ENCODE assay signal across 8 cellular contexts in genomic region chr17:45428954-45429337, GRCh38. TPM values are rescaled to one million over a fixed set of nuclear protein-coding genes. Genes with fewer than 3 reads are reported as not detected.
A peak's percentile ranks its signal among the peaks of the same experiment; 100 is the strongest.
DNase-seq lines count a peak whose midpoint lies in the region; ATAC-seq and TF ChIP-seq lines count a peak whose summit lies in the region.

No MANE protein-coding gene starts in this region.

- no peak for TF ChIP-seq CTCF in omental fat pad (IDR thresholded peaks at IDR 0.05)

- DNase-seq in CD4-positive, alpha-beta memory T cell = no peak
- no peak for DNase-seq in activated T-helper 1 cell treated with anti-CD3 and anti-CD28 coated beads, Interleukin-12 subunit alpha, Interleukin-12 subunit beta, Interleukin-2, Interleukin-4 antibody, amounts not matched to agents 30 ng/mL and 10 ng/mL and 1 ng/mL, durations not matched to agents 14 hours and 24 hours and 36 hours (ENCODE audit: low spot score)
- DNase-seq in stimulated activated CD4-positive, alpha-beta T cell treated with anti-CD3 and anti-CD28 coated beads, Interleukin-4, amount 100 ng/mL, for 4 hours = no peak
- DNase-seq in omental fat pad (ENCODE audit: low spot score) = no peak
- DNase-seq in DMS153 (lab: John Stamatoyannopoulos, UW) = no peak

- no peaks in the 10 kb centered on the region for H3K9me3 Mint-ChIP-seq in CD4-positive, alpha-beta memory T cell
- H3K9me3 Mint-ChIP-seq in activated T-helper 1 cell treated with anti-CD3 and anti-CD28 coated beads, Interleukin-12 subunit alpha, Interleukin-12 subunit beta, Interleukin-2, Interleukin-4 antibody, amounts not matched to agents 30 ng/mL and 10 ng/mL and 1 ng/mL, durations not matched to agents 14 hours and 24 hours and 36 hours = no peaks in the 10 kb centered on the region

- H3K9me3 ChIP-seq in CD4-positive, alpha-beta memory T cell (ENCODE audit: control insufficient read depth in 1 of 2, low read length in 2 of 2) = no peaks in the 10 kb centered on the region
- no peaks in the 10 kb centered on the region for H3K9me3 ChIP-seq in HUES6 (ENCODE audit: control insufficient read depth, insufficient read depth, low read depth, low read length)
- H3K9me3 ChIP-seq in muscle layer of duodenum (ENCODE audit: control insufficient read depth in 1 of 2, low read length in 2 of 2) = no peaks in the 10 kb centered on the region

- H3K27me3 Mint-ChIP-seq in CD4-positive, alpha-beta memory T cell = no peaks in the 10 kb centered on the region
- H3K27me3 Mint-ChIP-seq in activated T-helper 1 cell treated with anti-CD3 and anti-CD28 coated beads, Interleukin-12 subunit alpha, Interleukin-12 subunit beta, Interleukin-2, Interleukin-4 antibody, amounts not matched to agents 30 ng/mL and 10 ng/mL and 1 ng/mL, durations not matched to agents 14 hours and 24 hours and 36 hours (ENCODE audit: insufficient read depth) = no peaks in the 10 kb centered on the region

- H3K36me3 Mint-ChIP-seq in CD4-positive, alpha-beta memory T cell = no peaks in the 10 kb centered on the region
- no peaks in the 10 kb centered on the region for H3K36me3 Mint-ChIP-seq in activated T-helper 1 cell treated with anti-CD3 and anti-CD28 coated beads, Interleukin-12 subunit alpha, Interleukin-12 subunit beta, Interleukin-2, Interleukin-4 antibody, amounts not matched to agents 30 ng/mL and 10 ng/mL and 1 ng/mL, durations not matched to agents 14 hours and 24 hours and 36 hours (ENCODE audit: low read depth)

- POLR2A ChIA-PET in CD4-positive, alpha-beta memory T cell (lab: Charles Lee; ENCODE audit: partially characterized antibody) = interaction anchor here (1.0 kb wide), 1 partner anchor 20 kb away, joined by 3 read pairs; no protein-coding TSS in a partner anchor

- no peak for ATAC-seq in omental fat pad (ENCODE audit: low FRiP score)
- ATAC-seq in HG02981 (IDR thresholded peaks at IDR 0.05; ENCODE audit: unreplicated experiment) = no peak

- no peaks in the 10 kb centered on the region for H3K36me3 ChIP-seq in CD4-positive, alpha-beta memory T cell (ENCODE audit: insufficient read depth, low read length)
- H3K36me3 ChIP-seq in HUES6 (ENCODE audit: control insufficient read depth, insufficient read depth, low read length) = no peaks in the 10 kb centered on the region
- no peaks in the 10 kb centered on the region for H3K36me3 ChIP-seq in muscle layer of duodenum (ENCODE audit: control insufficient read depth in 1 of 2, insufficient read depth in 2 of 2, low read length in 2 of 2)

- peak overlapping the region in 4 of 7 donors; percentile 29 to 91 (median 53) for H3K27ac Mint-ChIP-seq in CD4-positive, alpha-beta memory T cell
- peak overlapping the region; percentile 52 for H3K27ac Mint-ChIP-seq in activated T-helper 1 cell treated with anti-CD3 and anti-CD28 coated beads, Interleukin-12 subunit alpha, Interleukin-12 subunit beta, Interleukin-2, Interleukin-4 antibody, amounts not matched to agents 30 ng/mL and 10 ng/mL and 1 ng/mL, durations not matched to agents 14 hours and 24 hours and 36 hours

- peak overlapping the region in 7 of 8 donors; percentile 35 to 86 (median 54) for H3K4me3 Mint-ChIP-seq in CD4-positive, alpha-beta memory T cell
- H3K4me3 Mint-ChIP-seq in activated T-helper 1 cell treated with anti-CD3 and anti-CD28 coated beads, Interleukin-12 subunit alpha, Interleukin-12 subunit beta, Interleukin-2, Interleukin-4 antibody, amounts not matched to agents 30 ng/mL and 10 ng/mL and 1 ng/mL, durations not matched to agents 14 hours and 24 hours and 36 hours = peak overlapping the region; percentile 51

- H3K4me3 ChIP-seq in CD4-positive, alpha-beta memory T cell (ENCODE audit: low read length in 2 of 2) = no peak overlapping the region
- H3K4me3 ChIP-seq in HUES6 (ENCODE audit: low read depth, low read length) (peak overlapping the region; percentile 86), muscle layer of duodenum (ENCODE audit: low read depth in 1 of 2, low read length in 2 of 2) (peak overlapping the region in 1 of 2 donors; percentile 11)

- H3K27ac ChIP-seq in CD4-positive, alpha-beta memory T cell (ENCODE audit: low read depth, low read length) = no peak overlapping the region
- H3K27ac ChIP-seq in HUES6 (ENCODE audit: low read depth, low read length) (no peak overlapping the region), muscle layer of duodenum (ENCODE audit: low read length) (peak overlapping the region; percentile 31)

- H3K27me3 ChIP-seq in CD4-positive, alpha-beta memory T cell (ENCODE audit: insufficient read depth, low read length) = no peaks in the 10 kb centered on the region
- H3K27me3 ChIP-seq in HUES6 (ENCODE audit: control insufficient read depth, insufficient read depth, low read length) (peaks cover 68% of the 10 kb centered on the region), muscle layer of duodenum (ENCODE audit: low read depth, low read length) (peaks cover 13% of the 10 kb centered on the region)

- CTCF ChIA-PET in CD4-positive, alpha-beta memory T cell (lab: Charles Lee; ENCODE audit: partially characterized antibody) = interaction anchor here (0.7 to 2.4 kb wide), 4 partner anchors 11 to 34 kb away, joined by 3 to 10 read pairs (median 5); no protein-coding TSS in a partner anchor

- peaks cover 9 to 29% (median 23%) of the 10 kb centered on the region in 4 donors for H3K4me1 Mint-ChIP-seq in CD4-positive, alpha-beta memory T cell
- H3K4me1 Mint-ChIP-seq in activated T-helper 1 cell treated with anti-CD3 and anti-CD28 coated beads, Interleukin-12 subunit alpha, Interleukin-12 subunit beta, Interleukin-2, Interleukin-4 antibody, amounts not matched to agents 30 ng/mL and 10 ng/mL and 1 ng/mL, durations not matched to agents 14 hours and 24 hours and 36 hours (ENCODE audit: low read depth) = peaks cover 29% of the 10 kb centered on the region

- H3K9ac ChIP-seq in HUES6 (ENCODE audit: low read length) = no peak overlapping the region

- H3K4me1 ChIP-seq in CD4-positive, alpha-beta memory T cell (ENCODE audit: insufficient read depth, low read length) = peaks cover 19% of the 10 kb centered on the region
- H3K4me1 ChIP-seq in HUES6 (ENCODE audit: control insufficient read depth, insufficient read depth, low read length) (peaks cover 21% of the 10 kb centered on the region), muscle layer of duodenum (ENCODE audit: control insufficient read depth in 1 of 2, insufficient read depth in 2 of 2, low read length in 2 of 2) (peaks cover 0 to 50% of the 10 kb centered on the region in 2 donors)

- intact Hi-C loops in CD4-positive, alpha-beta memory T cell (cut with micrococcal nuclease) = loop anchor here (1.0 to 2.0 kb wide), 2 partner anchors 18 to 34 kb away; no protein-coding TSS in a partner anchor
- intact Hi-C loops in activated T-helper 1 cell treated with anti-CD3 and anti-CD28 coated beads, Interleukin-12 subunit alpha, Interleukin-12 subunit beta, Interleukin-2, Interleukin-4 antibody, amounts not matched to agents 30 ng/mL and 10 ng/mL and 1 ng/mL, durations not matched to agents 14 hours and 24 hours and 36 hours (cut with micrococcal nuclease) = loop anchor here (1.0 to 10.0 kb wide), 4 partner anchors 19 to 164 kb away; partner anchors contain the start of gene PLEKHM1

RNA-seq across cellular contexts. Expression of gene ARHGAP27, which starts 3.7 kb away (rescaled TPM):
- total RNA-seq in CD4-positive, alpha-beta memory T cell = 100 to 1,000 TPM; 108 to 113 TPM
- 10 to 100 TPM; 23.0 to 30.6 TPM for polyA plus RNA-seq in CD4-positive, alpha-beta memory T cell
- 47.9 and 59.1 TPM in 2 replicates for total RNA-seq in activated T-helper 1 cell treated with anti-CD3 and anti-CD28 coated beads, Interleukin-12 subunit alpha, Interleukin-12 subunit beta, Interleukin-2, Interleukin-4 antibody, amounts not matched to agents 30 ng/mL and 10 ng/mL and 1 ng/mL, durations not matched to agents 14 hours and 24 hours and 36 hours
- total RNA-seq in omental fat pad = 10 to 100 TPM; 13.4 to 52.5 (median 23.7) TPM
